17 cellular contexts compared by ENCODE assay signal in the genomic region with DNA sequence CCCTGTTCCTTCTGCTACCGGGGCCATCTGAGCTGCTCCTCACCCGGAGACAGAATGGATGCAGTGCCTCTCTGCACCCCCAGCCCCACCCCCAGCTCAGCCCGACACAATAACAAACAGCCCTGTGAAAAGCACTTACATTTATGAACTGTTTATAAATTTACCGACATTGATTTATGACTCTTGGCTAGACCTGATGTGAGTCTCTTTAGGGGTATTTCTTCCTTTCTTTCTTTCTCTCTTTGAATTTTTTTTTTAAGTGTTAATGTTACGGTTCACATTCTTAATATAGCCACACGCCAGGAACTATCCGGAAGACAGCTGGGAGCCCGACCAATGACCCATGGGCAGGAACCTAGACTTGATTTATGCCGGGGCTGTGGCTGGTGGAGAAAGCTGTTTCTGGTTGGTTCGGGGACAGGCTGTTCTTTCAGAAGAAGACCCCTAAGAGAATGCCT.
DNase-seq lines count a peak whose midpoint lies in the region; ATAC-seq and TF ChIP-seq lines count a peak whose summit lies in the region.
"Had no signal": no experiment of that assay in that cellular context is flagged by ENCODE, and none has a peak within 500 bp of the region (broad histone marks: within the 10 kb centered on the region; RNA-seq: fewer than 3 reads in every experiment).

No MANE protein-coding gene starts in this region.

- H4K20me1 ChIP-seq in PC-9 (ENCODE audit: insufficient read depth) = no peaks in the 10 kb centered on the region

- H3K4me2 ChIP-seq in mesenchymal stem cell (ENCODE audit: low read length, poor library complexity, severe bottlenecking) = no peak overlapping the region
- H3K4me2 ChIP-seq in PC-9 = no peak overlapping the region

- ATAC-seq in activated CD4-positive, CD25-positive, alpha-beta regulatory T cell treated with anti-CD3 and anti-CD28 coated beads, Interleukin-2, amount 50 U/mL, for 24 hours = no peak

- H3K4ac ChIP-seq in mesenchymal stem cell (ENCODE audit: low read depth in 1 of 2, low read length in 2 of 2) = no peak overlapping the region

- H3K23ac ChIP-seq in mesenchymal stem cell (ENCODE audit: low read length in 2 of 2) = no peak overlapping the region

- H3K4me3 Mint-ChIP-seq in CD14-positive monocyte = peak overlapping the region; percentile 7 to 66
- H3K4me3 Mint-ChIP-seq: activated B cell treated with CpG ODN at 0.5 μM for 24 hours; activated naive CD4-positive, alpha-beta T cell treated with anti-CD3 and anti-CD28 coated beads for 36 hours had no signal

- peak overlapping the region in 5 of 7 donors; percentile 2 to 50 (median 23) for H3K27ac Mint-ChIP-seq in CD14-positive monocyte
- H3K27ac Mint-ChIP-seq: activated B cell treated with CpG ODN at 0.5 μM for 24 hours; activated naive CD4-positive, alpha-beta T cell treated with anti-CD3 and anti-CD28 coated beads for 36 hours had no signal

- TF ChIP-seq CTCF in CD14-positive monocyte (IDR thresholded peaks at IDR 0.05) = no peak
- no peak for TF ChIP-seq CTCF in astrocyte of the cerebellum (IDR thresholded peaks at IDR 0.05; ENCODE audit: low read depth, low read length, missing control alignments)
- TF ChIP-seq CTCF in PC-9 (conservative IDR thresholded peaks at IDR 0.05) = no peak

- H3K9me3 Mint-ChIP-seq in CD14-positive monocyte = peaks cover 0 to 3% (median 0%) of the 10 kb centered on the region in 7 donors

- H3K14ac ChIP-seq in mesenchymal stem cell (ENCODE audit: low read length in 2 of 2) = peak overlapping the region in 1 of 2 experiments; percentile 61

- DNase-seq in CD14-positive monocyte (ENCODE audit: low spot score) = no peak
- peak; percentile 77 for DNase-seq in LHCN-M2 (ENCODE audit: low read depth)
- DNase-seq in astrocyte of the cerebellum (ENCODE audit: low read depth) = peak; percentile 79
- DNase-seq in mesenchymal stem cell = peak; percentile 61
- DNase-seq in stimulated activated CD8-positive, alpha-beta memory T cell treated with anti-CD3 and anti-CD28 coated beads, Interleukin-4, amount 100 ng/mL, for 48 hours = no peak
- DNase-seq in SKM-1 (lab: John Stamatoyannopoulos, UW; ENCODE audit: unreplicated experiment) = no peak
- DNase-seq in PC-9 = no peak
- DNase-seq: activated B cell treated with CpG ODN at 0.5 μM for 24 hours; activated naive CD4-positive, alpha-beta T cell treated with anti-CD3 and anti-CD28 coated beads for 36 hours; Caco-2; Kasumi-1; left ventricle myocardium inferior; NCI-H2029 treated with DMSO at 0.1 percent for 48 hours; psoas muscle; T-helper 1 cell had no signal

- POLR2A ChIA-PET in PC-9 (lab: Charles Lee; ENCODE audit: unreplicated experiment) = no interaction called here

- H3K79me1 ChIP-seq in mesenchymal stem cell (replicated peaks; ENCODE audit: low read length, poor library complexity, severe bottlenecking) = no peaks in the 10 kb centered on the region

- no peak overlapping the region for H2AFZ ChIP-seq in mesenchymal stem cell (ENCODE audit: low read depth, low read length)
- no peak overlapping the region for H2AFZ ChIP-seq in PC-9

- no TSS peak for BruUV-seq in PC-9 (replicated peaks; lab: Mats Ljungman, UMichigan)

- no peaks in the 10 kb centered on the region for H3K27me3 ChIP-seq in mesenchymal stem cell (ENCODE audit: control insufficient read depth in 1 of 2, insufficient read depth in 1 of 2, low read length in 2 of 2)
- no peaks in the 10 kb centered on the region for H3K27me3 ChIP-seq in PC-9 (ENCODE audit: insufficient read depth, low read depth)

- H3K79me2 ChIP-seq in PC-9 (ENCODE audit: low read depth) = no peaks in the 10 kb centered on the region

- H3K27me3 Mint-ChIP-seq in CD14-positive monocyte (ENCODE audit: low read depth in 3 of 3) = peaks cover 9 to 18% (median 14%) of the 10 kb centered on the region in 3 donors

- CTCF ChIA-PET in PC-9 (lab: Charles Lee) = interaction anchor here (0.6 kb wide), 1 partner anchor 89 kb away, joined by 3 read pairs; no protein-coding TSS in a partner anchor

- H3K27ac ChIP-seq in mesenchymal stem cell (ENCODE audit: low read length, poor library complexity, severe bottlenecking) = peak overlapping the region; percentile 67
- no peak overlapping the region for H3K27ac ChIP-seq in PC-9
- H3K27ac ChIP-seq: left ventricle myocardium inferior, psoas muscle, RWPE1 had no signal

- no peak overlapping the region for H3K9ac ChIP-seq in mesenchymal stem cell (ENCODE audit: low read length)

- H2AK5ac ChIP-seq in mesenchymal stem cell (ENCODE audit: low read length, severe bottlenecking) = peak overlapping the region; percentile 31

- no peaks in the 10 kb centered on the region for H3K9me2 ChIP-seq in PC-9 (ENCODE audit: insufficient read depth)

- H2BK12ac ChIP-seq in mesenchymal stem cell (ENCODE audit: low read length in 2 of 2) = no peak overlapping the region

- peak overlapping the region; percentile 8 for H2BK5ac ChIP-seq in mesenchymal stem cell (ENCODE audit: low read depth, low read length, poor library complexity, severe bottlenecking)

- H3F3A ChIP-seq in PC-9 (ENCODE audit: insufficient read depth, low read depth) = no peaks in the 10 kb centered on the region

- peak overlapping the region; percentile 11 for H3K4me3 ChIP-seq in astrocyte of the cerebellum (ENCODE audit: low read depth, low read length)
- no peak overlapping the region for H3K4me3 ChIP-seq in mesenchymal stem cell (ENCODE audit: insufficient read depth in 1 of 2, low read depth in 1 of 2, low read length in 2 of 2)
- H3K4me3 ChIP-seq in PC-9 = no peak overlapping the region
- H3K4me3 ChIP-seq: left ventricle myocardium inferior, psoas muscle had no signal

- H3K36me3 Mint-ChIP-seq in CD14-positive monocyte = no peaks in the 10 kb centered on the region

- no peak overlapping the region for H4K91ac ChIP-seq in mesenchymal stem cell (ENCODE audit: low read length)

- intact Hi-C loops in CD14-positive monocyte (cut with micrococcal nuclease) = loop anchor here (10.0 kb wide), 4 partner anchors 171 to 1061 kb away; no protein-coding TSS in a partner anchor
- intact Hi-C loops in PC-9 (cut with micrococcal nuclease; ENCODE audit: unreplicated experiment) = no loop called here

- 1% methylated on average over 7 of the region's 10 CpGs for WGBS in mesenchymal stem cell

- no peak overlapping the region for H2BK15ac ChIP-seq in mesenchymal stem cell (ENCODE audit: low read depth, poor library complexity, severe bottlenecking)

- H2BK120ac ChIP-seq in mesenchymal stem cell (ENCODE audit: low read depth, low read length) = no peak overlapping the region

- in situ Hi-C loops in astrocyte of the cerebellum (cut with HindIII; ENCODE audit: low sequenced_read_pairs) = loop anchor here (25.0 kb wide), 2 partner anchors 434 to 1284 kb away; no protein-coding TSS in a partner anchor

- H3K36me3 ChIP-seq in mesenchymal stem cell (ENCODE audit: control insufficient read depth in 1 of 2, insufficient read depth in 2 of 2, low read depth in 1 of 2, low read length in 2 of 2) (no peaks in the 10 kb centered on the region), PC-9 (ENCODE audit: low read depth) (no peaks in the 10 kb centered on the region)
- H3K36me3 ChIP-seq: left ventricle myocardium inferior had no signal

- H3K4me1 ChIP-seq in mesenchymal stem cell (ENCODE audit: control insufficient read depth, insufficient read depth, low read depth, low read length) (peaks cover 32% of the 10 kb centered on the region), PC-9 (replicated peaks; ENCODE audit: insufficient read depth) (peaks cover 20% of the 10 kb centered on the region; the same call in 1 of the 2 replicates)
- H3K4me1 ChIP-seq: left ventricle myocardium inferior, psoas muscle had no signal

- H3K4me1 Mint-ChIP-seq in CD14-positive monocyte = peaks cover 33% of the 10 kb centered on the region

- no peak overlapping the region for H3K18ac ChIP-seq in mesenchymal stem cell (ENCODE audit: low read depth in 1 of 2, low read length in 2 of 2)

- H4K8ac ChIP-seq in mesenchymal stem cell (ENCODE audit: low read length) = no peak overlapping the region

- H3K9me3 ChIP-seq in mesenchymal stem cell (ENCODE audit: control insufficient read depth, low read length) = no peaks in the 10 kb centered on the region
- no peaks in the 10 kb centered on the region for H3K9me3 ChIP-seq in PC-9 (ENCODE audit: insufficient read depth, low read depth)
- H3K9me3 ChIP-seq: Caco-2, psoas muscle had no signal

Comparison
In these comparisons a context has a peak if more than half of its experiments do, and no peak if none do; other contexts are left out.
1. DNase-seq: peak in LHCN-M2 (single experiment), astrocyte of the cerebellum (single experiment) and mesenchymal stem cell (single experiment); none in CD14-positive monocyte (single experiment), stimulated activated CD8-positive, alpha-beta memory T cell treated with anti-CD3 and anti-CD28 coated beads, Interleukin-4, amount 100 ng/mL, for 48 hours (single experiment), SKM-1 (single experiment) and PC-9 (0 of 2).